8 cellular contexts compared by ENCODE assay signal in the genomic region with DNA sequence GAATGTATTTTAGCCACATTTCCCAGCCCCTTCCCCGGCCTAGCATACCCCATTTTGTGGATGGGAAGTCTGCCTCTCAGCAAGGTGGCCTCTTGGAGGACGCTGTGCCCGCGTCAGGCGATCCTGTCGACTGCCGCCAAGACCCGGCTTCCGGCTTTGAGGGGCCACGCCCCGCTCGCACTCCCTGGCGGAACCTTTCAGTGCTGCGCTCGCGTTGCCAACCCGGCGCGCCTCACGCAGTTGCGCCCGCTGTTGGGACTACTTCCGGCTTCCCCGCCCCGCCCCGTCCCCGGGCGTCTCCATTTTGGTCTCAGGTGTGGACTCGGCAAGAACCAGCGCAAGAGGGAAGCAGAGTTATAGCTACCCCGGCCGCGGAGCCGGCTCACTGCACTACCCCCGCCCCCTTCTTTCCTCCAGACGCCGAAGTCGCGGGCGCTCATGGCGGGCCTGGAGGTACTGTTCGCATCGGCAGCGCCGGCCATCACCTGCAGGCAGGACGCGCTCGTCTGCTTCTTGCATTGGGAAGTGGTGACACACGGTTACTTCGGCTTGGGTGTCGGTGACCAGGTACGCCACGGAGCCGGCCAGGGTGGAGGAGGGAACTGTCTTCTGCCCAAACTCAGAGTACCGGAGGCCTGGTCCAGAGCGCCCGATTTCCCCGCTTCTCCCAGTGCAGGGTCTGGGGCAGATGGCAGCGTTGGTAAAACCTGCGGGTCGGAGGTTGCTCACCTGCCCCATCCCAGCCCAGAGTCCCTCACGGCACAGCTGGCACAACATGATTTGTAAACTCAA. TPM values are rescaled to one million over a fixed set of nuclear protein-coding genes. Genes with fewer than 3 reads are reported as not detected.
DNase-seq lines count a peak whose midpoint lies in the region; ATAC-seq and TF ChIP-seq lines count a peak whose summit lies in the region.

A gene with protein sequence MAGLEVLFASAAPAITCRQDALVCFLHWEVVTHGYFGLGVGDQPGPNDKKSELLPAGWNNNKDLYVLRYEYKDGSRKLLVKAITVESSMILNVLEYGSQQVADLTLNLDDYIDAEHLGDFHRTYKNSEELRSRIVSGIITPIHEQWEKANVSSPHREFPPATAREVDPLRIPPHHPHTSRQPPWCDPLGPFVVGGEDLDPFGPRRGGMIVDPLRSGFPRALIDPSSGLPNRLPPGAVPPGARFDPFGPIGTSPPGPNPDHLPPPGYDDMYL (plus strand): TSS at position 267 of the 792 bp plus-strand sequence. CDS start 172 bp downstream, at position 439.

- CTCF ChIA-PET in activated CD4-positive, alpha-beta T cell treated with anti-CD3 and anti-CD28 coated beads for 36 hours (lab: Charles Lee) = interaction anchor here (0.5 to 1.8 kb wide), 4 partner anchors 10 to 658 kb away, joined by 3 to 8 read pairs (median 4); no protein-coding TSS in a partner anchor

- intact Hi-C loops in activated CD4-positive, alpha-beta T cell treated with anti-CD3 and anti-CD28 coated beads for 36 hours (cut with DNase I, micrococcal nuclease) = loop anchor here (1.0 to 10.0 kb wide), 14 partner anchors 67 to 1352 kb away; partner anchors contain the start of genes FAM110A (in 2 of the 2), FKBP1A (in 2 of the 2), NSFL1C (in 2 of the 2) and CSNK2A1 (in 1 of the 2)

- H3K36me3 Mint-ChIP-seq in activated CD4-positive, alpha-beta T cell treated with anti-CD3 and anti-CD28 coated beads for 36 hours (ENCODE audit: low read depth) = peaks cover 38% of the 10 kb centered on the region

- H3K27ac Mint-ChIP-seq in activated CD4-positive, alpha-beta T cell treated with anti-CD3 and anti-CD28 coated beads for 36 hours = peak within 1 kb of the TSS; percentile 93

- POLR2A ChIA-PET in activated CD4-positive, alpha-beta T cell treated with anti-CD3 and anti-CD28 coated beads for 36 hours (lab: Charles Lee) = no interaction called here

- peak within 1 kb of the TSS; percentile 94 for H3K4me3 Mint-ChIP-seq in activated CD4-positive, alpha-beta T cell treated with anti-CD3 and anti-CD28 coated beads for 36 hours

- peak; percentile 93 for TF ChIP-seq POLR2A in GM19193 (IDR thresholded peaks at IDR 0.05; ENCODE audit: extremely low read depth, insufficient read depth, insufficient read length)

- ATAC-seq in HG03439 (IDR thresholded peaks at IDR 0.05; ENCODE audit: unreplicated experiment) = peak; percentile 94
- ATAC-seq in activated CD4-positive, alpha-beta T cell treated with anti-CD3 and anti-CD28 coated beads for 36 hours = peak; percentile 97

- H3K4me1 Mint-ChIP-seq in activated CD4-positive, alpha-beta T cell treated with anti-CD3 and anti-CD28 coated beads for 36 hours = peaks cover 49% of the 10 kb centered on the region

- no peaks in the 10 kb centered on the region for H3K27me3 Mint-ChIP-seq in activated CD4-positive, alpha-beta T cell treated with anti-CD3 and anti-CD28 coated beads for 36 hours

- H3K27ac ChIP-seq in cingulate gyrus (ENCODE audit: low read depth, low read length) = peak within 1 kb of the TSS; percentile 78

- DNase-seq in Ammon's horn (ENCODE audit: low spot score) (peak; percentile 94), NCI-H510A treated with DMSO at 0.1 percent for 48 hours (lab: John Stamatoyannopoulos, UW) (peak; percentile 95), kidney tubule cell (ENCODE audit: low spot score) (peak; percentile 95)
- DNase-seq in activated CD4-positive, alpha-beta T cell treated with anti-CD3 and anti-CD28 coated beads for 36 hours = peak; percentile 97
- DNase-seq in stimulated activated CD4-positive, alpha-beta T cell treated with anti-CD3 and anti-CD28 coated beads, Interleukin-1b, Interleukin-23, amount 100 ng/mL, for 24 hours (ENCODE audit: low read depth in 4 of 4, low spot score in 1 of 4) = peak; percentile 89 to 92 (median 90)

- no peaks in the 10 kb centered on the region for H3K9me3 Mint-ChIP-seq in activated CD4-positive, alpha-beta T cell treated with anti-CD3 and anti-CD28 coated beads for 36 hours (ENCODE audit: low read depth)

RNA-seq across cellular contexts. Expression of the gene that starts here (rescaled TPM):
- total RNA-seq in activated CD4-positive, alpha-beta T cell treated with anti-CD3 and anti-CD28 coated beads for 36 hours = 100 to 1,000 TPM; 143 to 178 TPM

Comparison
In these comparisons a context has a peak if more than half of its experiments do, and no peak if none do; other contexts are left out.
1. Peak in every context shown above with its lines: DNase-seq, ATAC-seq and H3K27ac ChIP-seq.